18 cellular contexts compared by ENCODE assay signal in the genomic region with DNA sequence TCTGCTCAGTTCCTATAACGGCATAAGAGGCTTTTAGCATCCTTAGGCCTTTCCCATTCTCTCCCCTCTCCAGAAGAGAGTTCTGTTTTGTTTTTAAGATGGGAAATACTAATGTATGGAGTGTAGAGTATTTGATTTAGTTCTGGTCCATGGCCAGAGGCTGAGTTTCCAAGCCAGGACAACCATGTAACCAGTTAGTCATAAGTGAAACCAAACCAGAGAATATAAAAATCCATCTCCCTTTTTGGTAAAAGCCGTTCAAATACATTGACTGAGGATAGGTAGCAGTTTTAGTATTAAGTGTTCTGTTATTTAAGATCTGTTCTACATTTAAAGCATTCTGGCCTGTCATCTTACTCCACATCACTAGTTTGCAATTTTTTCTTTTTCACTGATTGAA. TPM values are rescaled to one million over a fixed set of nuclear protein-coding genes. Genes with fewer than 3 reads are reported as not detected.
DNase-seq lines count a peak whose midpoint lies in the region; ATAC-seq and TF ChIP-seq lines count a peak whose summit lies in the region.
"Had no signal": no experiment of that assay in that cellular context is flagged by ENCODE, and none has a peak within 500 bp of the region (broad histone marks: within the 10 kb centered on the region; RNA-seq: fewer than 3 reads in every experiment).

No MANE protein-coding gene starts in this region.

- H3K27ac ChIP-seq in PC-9, result no peak overlapping the region
- no peak overlapping the region for H3K27ac ChIP-seq in skeletal muscle tissue (ENCODE audit: low read depth, low read length)
- no peak overlapping the region for H3K27ac ChIP-seq in right cardiac atrium (ENCODE audit: low read length)
- H3K27ac ChIP-seq: ovary, spleen had no signal

- H3K36me3 ChIP-seq in PC-9 (ENCODE audit: low read depth) (peaks cover 41% of the 10 kb centered on the region), skeletal muscle tissue (ENCODE audit: control insufficient read depth in 3 of 3, insufficient read depth in 3 of 3, low read length in 3 of 3) (peaks cover 2 to 27% (median 24%) of the 10 kb centered on the region in 3 donors)
- H3K36me3 ChIP-seq: ovary had no signal

- H3K9me3 ChIP-seq in PC-9 (ENCODE audit: insufficient read depth, low read depth), result no peaks in the 10 kb centered on the region
- H3K9me3 ChIP-seq in skeletal muscle tissue (ENCODE audit: control insufficient read depth in 3 of 3, low read length in 3 of 3), result no peaks in the 10 kb centered on the region
- no peaks in the 10 kb centered on the region for H3K9me3 ChIP-seq in right cardiac atrium (ENCODE audit: control insufficient read depth, low read length)
- H3K9me3 ChIP-seq: ovary, spleen had no signal

- intact Hi-C loops in activated CD8-positive, alpha-beta T cell treated with anti-CD3 and anti-CD28 coated beads for 36 hours (cut with micrococcal nuclease), result loop anchor here (10.0 kb wide), 1 partner anchor 235 kb away; no protein-coding TSS in a partner anchor
- intact Hi-C loops in PC-9 (cut with micrococcal nuclease; ENCODE audit: unreplicated experiment), result loop anchor here (5.0 kb wide), 1 partner anchor 237 kb away; no protein-coding TSS in a partner anchor
- intact Hi-C loops in right cardiac atrium (cut with DNase I), result no loop called here

- no peak for DNase-seq in activated CD8-positive, alpha-beta T cell treated with anti-CD3 and anti-CD28 coated beads for 36 hours
- DNase-seq in activated CD8-positive, alpha-beta T cell treated with anti-CD3 and anti-CD28 coated beads, Interleukin-2, amount 10 ng/mL, durations not matched to agents 7 days and 5 days, result no peak
- DNase-seq in PC-9 (no peak), fibroblast of mammary gland (ENCODE audit: low read depth) (peak; percentile 49), right cardiac atrium (no peak)
- DNase-seq: activated naive CD4-positive, alpha-beta T cell; CD8-positive, alpha-beta memory T cell; HCEC 1CT; midbrain; NCI-H1436; NCI-H345; ovary; spleen had no signal

- peak overlapping the region; percentile 73 for H3K4me2 ChIP-seq in PC-9

- H3K4me3 Mint-ChIP-seq in activated CD8-positive, alpha-beta T cell treated with anti-CD3 and anti-CD28 coated beads for 36 hours, result no peak overlapping the region
- no peak overlapping the region for H3K4me3 Mint-ChIP-seq in activated CD8-positive, alpha-beta T cell treated with anti-CD3 and anti-CD28 coated beads, Interleukin-2, amount 10 ng/mL, durations not matched to agents 7 days and 5 days

- H3K9me3 Mint-ChIP-seq in activated CD8-positive, alpha-beta T cell treated with anti-CD3 and anti-CD28 coated beads for 36 hours, result no peaks in the 10 kb centered on the region
- no peaks in the 10 kb centered on the region for H3K9me3 Mint-ChIP-seq in activated CD8-positive, alpha-beta T cell treated with anti-CD3 and anti-CD28 coated beads, Interleukin-2, amount 10 ng/mL, durations not matched to agents 7 days and 5 days (ENCODE audit: insufficient read depth)
- H3K9me3 Mint-ChIP-seq: CD8-positive, alpha-beta memory T cell had no signal

- H3K27me3 ChIP-seq in PC-9 (ENCODE audit: insufficient read depth, low read depth) (no peaks in the 10 kb centered on the region), skeletal muscle tissue (ENCODE audit: control insufficient read depth in 3 of 3, insufficient read depth in 3 of 3, low read length in 3 of 3) (no peaks in the 10 kb centered on the region), right cardiac atrium (ENCODE audit: control insufficient read depth, insufficient read depth) (no peaks in the 10 kb centered on the region)
- H3K27me3 ChIP-seq: ovary, spleen had no signal

- no peaks in the 10 kb centered on the region for H3K9me2 ChIP-seq in PC-9 (ENCODE audit: insufficient read depth)

- H4K20me1 ChIP-seq in PC-9 (ENCODE audit: insufficient read depth), result peaks cover 36% of the 10 kb centered on the region

- H3K4me1 ChIP-seq in PC-9 (replicated peaks; ENCODE audit: insufficient read depth) (peaks cover 24% of the 10 kb centered on the region), skeletal muscle tissue (ENCODE audit: control insufficient read depth in 3 of 3, insufficient read depth in 3 of 3, low read length in 3 of 3) (peaks cover 28 to 33% (median 29%) of the 10 kb centered on the region in 3 donors), right cardiac atrium (ENCODE audit: control insufficient read depth, insufficient read depth, low read length) (no peaks in the 10 kb centered on the region)

- H3K4me1 Mint-ChIP-seq in activated CD8-positive, alpha-beta T cell treated with anti-CD3 and anti-CD28 coated beads for 36 hours (ENCODE audit: low read depth), result peaks cover 32% of the 10 kb centered on the region
- peaks cover 31% of the 10 kb centered on the region for H3K4me1 Mint-ChIP-seq in activated CD8-positive, alpha-beta T cell treated with anti-CD3 and anti-CD28 coated beads, Interleukin-2, amount 10 ng/mL, durations not matched to agents 7 days and 5 days (ENCODE audit: low read depth)

- H3K9ac ChIP-seq in skeletal muscle tissue (ENCODE audit: low read depth in 1 of 3, low read length in 3 of 3), result peak overlapping the region in 2 of 3 donors; percentile 2 to 22

- ATAC-seq in activated CD8-positive, alpha-beta T cell treated with anti-CD3 and anti-CD28 coated beads for 36 hours, result no peak
- ATAC-seq in activated CD8-positive, alpha-beta T cell treated with anti-CD3 and anti-CD28 coated beads, Interleukin-2, amount 10 ng/mL, durations not matched to agents 7 days and 5 days, result no peak
- ATAC-seq in HG03097 (IDR thresholded peaks at IDR 0.05; ENCODE audit: low FRiP score, unreplicated experiment) (no peak), right cardiac atrium (no peak), GM21737 (IDR thresholded peaks at IDR 0.05; ENCODE audit: unreplicated experiment) (no peak)
- ATAC-seq: K562 had no signal

- POLR2A ChIA-PET in activated CD8-positive, alpha-beta T cell treated with anti-CD3 and anti-CD28 coated beads for 36 hours (lab: Charles Lee), result no interaction called here
- POLR2A ChIA-PET in activated CD8-positive, alpha-beta T cell treated with anti-CD3 and anti-CD28 coated beads, Interleukin-2, amount 10 ng/mL, durations not matched to agents 7 days and 5 days (lab: Charles Lee), result no interaction called here
- POLR2A ChIA-PET in PC-9 (lab: Charles Lee; ENCODE audit: unreplicated experiment), result no interaction called here

- BruUV-seq in PC-9 (replicated peaks; lab: Mats Ljungman, UMichigan), result no TSS peak

- H3K4me3 ChIP-seq in PC-9 (no peak overlapping the region), fibroblast of mammary gland (ENCODE audit: control insufficient read depth, low read depth, low read length) (no peak overlapping the region), skeletal muscle tissue (ENCODE audit: low read length in 3 of 3) (no peak overlapping the region), right cardiac atrium (ENCODE audit: low read length) (no peak overlapping the region)
- H3K4me3 ChIP-seq: K562, ovary, spleen had no signal

- peaks cover 13% of the 10 kb centered on the region; the same call in 1 of the 2 replicates for H3F3A ChIP-seq in PC-9 (ENCODE audit: insufficient read depth, low read depth)

- no peak overlapping the region for H2AFZ ChIP-seq in PC-9

- H3K27ac Mint-ChIP-seq in activated CD8-positive, alpha-beta T cell treated with anti-CD3 and anti-CD28 coated beads for 36 hours, result peak overlapping the region; percentile 2
- H3K27ac Mint-ChIP-seq in activated CD8-positive, alpha-beta T cell treated with anti-CD3 and anti-CD28 coated beads, Interleukin-2, amount 10 ng/mL, durations not matched to agents 7 days and 5 days, result no peak overlapping the region

- H3K79me2 ChIP-seq in PC-9 (ENCODE audit: low read depth), result peaks cover 73% of the 10 kb centered on the region

- WGBS in right cardiac atrium, result 89% methylated on average over 2 of the region's 2 CpGs

- TF ChIP-seq CTCF in activated CD8-positive, alpha-beta T cell treated with anti-CD3 and anti-CD28 coated beads for 36 hours (IDR thresholded peaks at IDR 0.05), result no peak
- TF ChIP-seq CTCF in PC-9 (conservative IDR thresholded peaks at IDR 0.05), result no peak
- TF ChIP-seq CTCF in fibroblast of mammary gland (conservative IDR thresholded peaks at IDR 0.05; ENCODE audit: control insufficient read depth, insufficient read depth, low read depth, low read length), result no peak

- CTCF ChIA-PET in activated CD8-positive, alpha-beta T cell treated with anti-CD3 and anti-CD28 coated beads for 36 hours (lab: Charles Lee), result interaction anchor here (0.9 to 1.8 kb wide), 3 partner anchors 8 to 235 kb away, joined by 3 to 4 read pairs (median 3); no protein-coding TSS in a partner anchor
- CTCF ChIA-PET in activated CD8-positive, alpha-beta T cell treated with anti-CD3 and anti-CD28 coated beads, Interleukin-2, amount 10 ng/mL, durations not matched to agents 7 days and 5 days (lab: Charles Lee), result interaction anchor here (1.9 kb wide), 1 partner anchor 235 kb away, joined by 10 read pairs; no protein-coding TSS in a partner anchor
- CTCF ChIA-PET in PC-9 (lab: Charles Lee), result no interaction called here

- H3K27me3 Mint-ChIP-seq in activated CD8-positive, alpha-beta T cell treated with anti-CD3 and anti-CD28 coated beads for 36 hours, result peaks cover 2% of the 10 kb centered on the region
- H3K27me3 Mint-ChIP-seq in activated CD8-positive, alpha-beta T cell treated with anti-CD3 and anti-CD28 coated beads, Interleukin-2, amount 10 ng/mL, durations not matched to agents 7 days and 5 days (ENCODE audit: low read depth), result peaks cover 2% of the 10 kb centered on the region
- H3K27me3 Mint-ChIP-seq: CD8-positive, alpha-beta memory T cell had no signal

- H3K36me3 Mint-ChIP-seq in activated CD8-positive, alpha-beta T cell treated with anti-CD3 and anti-CD28 coated beads for 36 hours (ENCODE audit: low read depth), result peaks cover 20% of the 10 kb centered on the region
- peaks cover 24% of the 10 kb centered on the region for H3K36me3 Mint-ChIP-seq in activated CD8-positive, alpha-beta T cell treated with anti-CD3 and anti-CD28 coated beads, Interleukin-2, amount 10 ng/mL, durations not matched to agents 7 days and 5 days (ENCODE audit: low read depth)

RNA-seq across cellular contexts. Expression of gene PSMD1, which starts 3.1 kb away (rescaled TPM):
- total RNA-seq in activated CD8-positive, alpha-beta T cell treated with anti-CD3 and anti-CD28 coated beads for 36 hours, result 100 to 1,000 TPM; 106 to 114 TPM
- 10 to 100 TPM; 92.8 to 94.1 TPM for total RNA-seq in activated CD8-positive, alpha-beta T cell treated with anti-CD3 and anti-CD28 coated beads, Interleukin-2, amount 10 ng/mL, durations not matched to agents 7 days and 5 days
- 80.6 and 119 TPM in 2 replicates for total RNA-seq in PC-9 (2021)
- total RNA-seq in skeletal muscle tissue, result 85.1 TPM
- total RNA-seq in right cardiac atrium, result 10 to 100 TPM; 77.4 to 88.6 (median 83.2) TPM
- polyA plus RNA-seq in right cardiac atrium, result 35.6 TPM

RNA-seq across cellular contexts. Expression of gene C2orf72, which starts 22.4 kb away (rescaled TPM):
- 1 to 10 TPM; 2.6 to 5.1 TPM for total RNA-seq in activated CD8-positive, alpha-beta T cell treated with anti-CD3 and anti-CD28 coated beads for 36 hours
- under 1 TPM; 0.16 to 0.34 TPM for total RNA-seq in activated CD8-positive, alpha-beta T cell treated with anti-CD3 and anti-CD28 coated beads, Interleukin-2, amount 10 ng/mL, durations not matched to agents 7 days and 5 days
- total RNA-seq in PC-9 (2021) (0.13 TPM in 1 of 2 replicates, not detected in the other), skeletal muscle tissue (1.0 TPM), right cardiac atrium (under 1 TPM in 3 of 4 donors, not detected in 1; 0.18 to 0.43 (median 0.42) TPM)
- 0.27 TPM for polyA plus RNA-seq in right cardiac atrium
- total RNA-seq: bronchial epithelial cell, spleen had no signal
- polyA plus RNA-seq: CD8-positive, alpha-beta memory T cell; spleen had no signal

Comparison
In these comparisons a context has a peak if more than half of its experiments do, and no peak if none do; other contexts are left out.
1. intact Hi-C loops: an anchor here in activated CD8-positive, alpha-beta T cell treated with anti-CD3 and anti-CD28 coated beads for 36 hours (10.0 kb wide) and PC-9 (5.0 kb wide); none called in right cardiac atrium.